18 cellular contexts compared by ENCODE assay signal in the genomic region with DNA sequence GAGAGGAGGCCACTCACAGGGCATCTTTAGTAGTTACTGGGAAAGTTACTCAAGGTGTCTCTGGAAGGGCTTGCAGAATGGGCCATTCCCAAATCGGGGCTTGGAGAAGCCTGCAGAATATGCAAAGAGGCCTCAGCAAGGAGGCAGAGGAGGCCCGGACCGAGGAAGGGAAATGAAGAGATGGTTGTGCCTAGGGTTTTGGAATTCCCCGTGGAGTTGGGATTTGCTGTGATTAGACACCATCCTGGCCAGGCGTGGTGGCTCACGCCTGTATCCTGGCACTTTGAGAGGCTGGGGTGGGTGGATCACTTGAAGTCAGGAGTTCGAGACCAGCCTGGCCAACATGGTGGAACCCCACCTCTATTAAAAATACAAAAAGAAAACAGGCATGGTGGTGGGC.
DNase-seq lines count a peak whose midpoint lies in the region; ATAC-seq, FAIRE-seq and TF ChIP-seq lines count a peak whose summit lies in the region.
"Had no signal": no experiment of that assay in that cellular context is flagged by ENCODE, and none has a peak within 500 bp of the region (broad histone marks: within the 10 kb centered on the region; RNA-seq: fewer than 3 reads in every experiment).

No MANE protein-coding gene starts in this region.

- H3K36me3 ChIP-seq in left ventricle myocardium inferior (no peaks in the 10 kb centered on the region), kidney (ENCODE audit: control insufficient read depth in 1 of 2, insufficient read depth in 2 of 2, low read length in 2 of 2) (no peaks in the 10 kb centered on the region), spleen (no peaks in the 10 kb centered on the region), mammary epithelial cell (ENCODE audit: insufficient read depth, low read length) (no peaks in the 10 kb centered on the region)
- H3K36me3 ChIP-seq: BLaER1 treated with 17β-estradiol and CSF1 and Interleukin-3, amounts not matched to agents 10 nM and 100 nM had no signal

- H3K4me1 ChIP-seq in left ventricle myocardium inferior (no peaks in the 10 kb centered on the region), kidney (ENCODE audit: control insufficient read depth in 1 of 2, insufficient read depth in 1 of 2, low read depth in 1 of 2, low read length in 2 of 2) (no peaks in the 10 kb centered on the region), spleen (peaks cover 0 to 9% (median 0%) of the 10 kb centered on the region in 6 donors), mammary epithelial cell (ENCODE audit: insufficient read depth, low read length) (no peaks in the 10 kb centered on the region)

- DNase-seq in cardiac septum (ENCODE audit: low spot score) (peak; percentile 9), left ventricle myocardium inferior (no peak), kidney (peak; percentile 14), spleen (peak; percentile 38), mammary epithelial cell (no peak)
- DNase-seq: CD4-positive, CD25-positive, alpha-beta regulatory T cell; CD8-positive, alpha-beta memory T cell; COR-L47; DMS 273 treated with DMSO at 0.1 percent for 48 hours; DMS53; DND-41; EL; H9 had no signal

- H2AFZ ChIP-seq in mammary epithelial cell (ENCODE audit: low read depth, low read length) = no peak overlapping the region

- no peak overlapping the region for H3K27ac ChIP-seq in left ventricle myocardium inferior (replicated peaks)
- H3K27ac ChIP-seq in kidney (ENCODE audit: low read depth in 2 of 2, low read length in 2 of 2) = no peak overlapping the region
- H3K27ac ChIP-seq in spleen = no peak overlapping the region
- no peak overlapping the region for H3K27ac ChIP-seq in mammary epithelial cell (ENCODE audit: insufficient read depth, low read depth, low read length)
- H3K27ac ChIP-seq: BLaER1 treated with 17β-estradiol and CSF1 and Interleukin-3, amounts not matched to agents 10 nM and 100 nM had no signal

- TF ChIP-seq CTCF in left ventricle myocardium inferior (IDR thresholded peaks at IDR 0.05; ENCODE audit: borderline replicate concordance) (no peak), kidney (IDR thresholded peaks at IDR 0.05; ENCODE audit: borderline replicate concordance, extremely low read depth, insufficient read depth) (no peak), spleen (IDR thresholded peaks at IDR 0.05 in 8 of 11, conservative IDR thresholded peaks at IDR 0.05 in 3 of 11) (no peak), mammary epithelial cell (conservative IDR thresholded peaks at IDR 0.05 in 1 of 2, IDR thresholded peaks at IDR 0.05 in 1 of 2; ENCODE audit: extremely low read depth in 1 of 2, insufficient read depth in 1 of 2, low read depth in 1 of 2, low read length in 2 of 2) (no peak)

- H3K79me2 ChIP-seq in mammary epithelial cell (ENCODE audit: insufficient read depth, low read length) = no peaks in the 10 kb centered on the region

- ATAC-seq in HG03432 (IDR thresholded peaks at IDR 0.05; ENCODE audit: unreplicated experiment) (no peak), HG03095 (IDR thresholded peaks at IDR 0.05; ENCODE audit: unreplicated experiment) (no peak)
- ATAC-seq: GM12878 had no signal

- no peak for FAIRE-seq in kidney (lab: Jason Lieb, UNC)
- FAIRE-seq: GM12878, H1 had no signal

- no TSS peak for BruUV-seq in mammary epithelial cell (replicated peaks; lab: Mats Ljungman, UMichigan)

- H3K27me3 ChIP-seq in left ventricle myocardium inferior (ENCODE audit: low read depth) (peaks cover 41% of the 10 kb centered on the region), spleen (replicated peaks in 1 of 7) (peaks cover 0 to 4% (median 0%) of the 10 kb centered on the region in 7 donors), mammary epithelial cell (ENCODE audit: insufficient read depth, low read length) (no peaks in the 10 kb centered on the region)
- H3K27me3 ChIP-seq: BLaER1 treated with 17β-estradiol and CSF1 and Interleukin-3, amounts not matched to agents 10 nM and 100 nM had no signal

- H3K4me3 ChIP-seq in left ventricle myocardium inferior (no peak overlapping the region), kidney (ENCODE audit: low read length in 2 of 2) (no peak overlapping the region), spleen (no peak overlapping the region), mammary epithelial cell (replicated peaks in 1 of 3; ENCODE audit: insufficient read depth in 1 of 3, low read depth in 2 of 3, low read length in 3 of 3) (no peak overlapping the region)
- H3K4me3 ChIP-seq: BLaER1 treated with 17β-estradiol and CSF1 and Interleukin-3, amounts not matched to agents 10 nM and 100 nM; GM12878 had no signal

- CTCF ChIA-PET in mammary epithelial cell (lab: Charles Lee; ENCODE audit: low non-redundant PET) = no interaction called here

- H3K9ac ChIP-seq in kidney (ENCODE audit: low read length in 2 of 2) (no peak overlapping the region), mammary epithelial cell (ENCODE audit: insufficient read depth, low read length) (no peak overlapping the region)
- H3K9ac ChIP-seq: BLaER1 treated with 17β-estradiol and CSF1 and Interleukin-3, amounts not matched to agents 10 nM and 100 nM had no signal

- no peaks in the 10 kb centered on the region for H4K20me1 ChIP-seq in mammary epithelial cell (ENCODE audit: insufficient read depth, low read length)
- H4K20me1 ChIP-seq: BLaER1 treated with 17β-estradiol and CSF1 and Interleukin-3, amounts not matched to agents 10 nM and 100 nM had no signal

- intact Hi-C loops in cardiac septum (cut with DNase I) (no loop called here), left ventricle myocardium inferior (cut with micrococcal nuclease) (no loop called here), kidney (cut with DNase I) (no loop called here), spleen (cut with DNase I; ENCODE audit: low total_unique reads) (no loop called here), mammary epithelial cell (cut with micrococcal nuclease) (no loop called here)

- in situ Hi-C loops in mammary epithelial cell (cut with MboI; ENCODE audit: low sequenced_read_pairs in 2 of 2) = no loop called here

- H3K4me2 ChIP-seq in mammary epithelial cell (ENCODE audit: insufficient read depth, low read depth, low read length) = no peak overlapping the region
- H3K4me2 ChIP-seq: BLaER1 treated with 17β-estradiol and CSF1 and Interleukin-3, amounts not matched to agents 10 nM and 100 nM had no signal

- WGBS in spleen, 5 donors = 85 to 96% (median 92%) methylated on average over 7 of the region's 7 CpGs
- WGBS in mammary epithelial cell (ENCODE audit: low coverage, missing lambda C conversion rate) = 57% methylated on average over 7 of the region's 7 CpGs

- H3K9me3 ChIP-seq in left ventricle myocardium inferior (replicated peaks) (no peaks in the 10 kb centered on the region), kidney (ENCODE audit: control insufficient read depth in 1 of 2, low read length in 2 of 2) (no peaks in the 10 kb centered on the region), spleen (no peaks in the 10 kb centered on the region), mammary epithelial cell (replicated peaks; ENCODE audit: insufficient read depth, low read length) (no peaks in the 10 kb centered on the region)
- H3K9me3 ChIP-seq: BLaER1 treated with 17β-estradiol and CSF1 and Interleukin-3, amounts not matched to agents 10 nM and 100 nM had no signal

- dilution Hi-C loops in mammary epithelial cell (cut with HindIII; ENCODE audit: low sequenced_read_pairs) = no loop called here

- TF ChIP-seq POLR2A in spleen (IDR thresholded peaks at IDR 0.05) = no peak

Comparison
In these comparisons a context has a peak if more than half of its experiments do, and no peak if none do; other contexts are left out.
1. DNase-seq: peak in cardiac septum (single experiment), kidney (single experiment) and spleen (single experiment); none in left ventricle myocardium inferior (single experiment) and mammary epithelial cell (single experiment).